In genomic region chr13:91154954-91155353, GRCh38 we compare ENCODE assay signal across 13 cellular contexts.
DNase-seq lines count a peak whose midpoint lies in the region; ATAC-seq, FAIRE-seq and TF ChIP-seq lines count a peak whose summit lies in the region.
"Had no signal": no experiment of that assay in that cellular context is flagged by ENCODE, and none has a peak within 500 bp of the region (broad histone marks: within the 10 kb centered on the region; RNA-seq: fewer than 3 reads in every experiment).

No MANE protein-coding gene starts in this region.

- intact Hi-C loops in Right ventricle myocardium inferior (cut with DNase I): no loop called here
- intact Hi-C loops in left ventricle myocardium inferior (cut with micrococcal nuclease): no loop called here
- intact Hi-C loops in K562 (cut with micrococcal nuclease): no loop called here

- H4K20me1 ChIP-seq in K562 (replicated peaks; ENCODE audit: control insufficient read depth, insufficient read depth, low read length): no peaks in the 10 kb centered on the region

- no peak overlapping the region for H3K27ac ChIP-seq in left ventricle myocardium inferior (replicated peaks)
- no peak overlapping the region for H3K27ac ChIP-seq in K562 (ENCODE audit: extremely low read depth, low read depth, low read length)
- H3K27ac ChIP-seq: 22Rv1, testis had no signal

- no peak for FAIRE-seq in K562 (lab: Jason Lieb, UNC)

- no peaks in the 10 kb centered on the region for H3K36me3 Mint-ChIP-seq in stimulated activated naive B cell treated with anti-CD40 and anti-IgM and Interleukin-4, amounts not matched to agents 10 μg/mL and 1 μg/mL and 100 μg/mL, for 72 hours
- no peaks in the 10 kb centered on the region for H3K36me3 Mint-ChIP-seq in naive thymus-derived CD8-positive, alpha-beta T cell

- no peak overlapping the region for H3K27ac Mint-ChIP-seq in stimulated activated naive B cell treated with anti-CD40 and anti-IgM and Interleukin-4, amounts not matched to agents 10 μg/mL and 1 μg/mL and 100 μg/mL, for 72 hours
- no peak overlapping the region for H3K27ac Mint-ChIP-seq in naive thymus-derived CD8-positive, alpha-beta T cell
- H3K27ac Mint-ChIP-seq: endodermal cell had no signal

- no peaks in the 10 kb centered on the region for H3K9me1 ChIP-seq in K562 (ENCODE audit: control insufficient read depth, insufficient read depth, low read length)

- H3K4me1 Mint-ChIP-seq in stimulated activated naive B cell treated with anti-CD40 and anti-IgM and Interleukin-4, amounts not matched to agents 10 μg/mL and 1 μg/mL and 100 μg/mL, for 72 hours: no peaks in the 10 kb centered on the region
- H3K4me1 Mint-ChIP-seq in naive thymus-derived CD8-positive, alpha-beta T cell: no peaks in the 10 kb centered on the region

- BruUV-seq in K562 (replicated peaks; lab: Mats Ljungman, UMichigan): no TSS peak

- POLR2A ChIA-PET in K562 (lab: Yijun Ruan, JAX): interaction anchor here (0.6 kb wide), 1 partner anchor 179 kb away, joined by 3 read pairs; no protein-coding TSS in a partner anchor
- POLR2A ChIA-PET in naive thymus-derived CD8-positive, alpha-beta T cell (lab: Charles Lee): no interaction called here

- TF ChIP-seq RAD21 in K562 (CRISPR knock-in tag; conservative IDR thresholded peaks at IDR 0.05 in 1 of 2, IDR thresholded peaks at IDR 0.05 in 1 of 2): no peak

- peak; percentile 68 for ATAC-seq in Right ventricle myocardium inferior
- ATAC-seq in HG03520 (IDR thresholded peaks at IDR 0.05; ENCODE audit: unreplicated experiment): peak; percentile 85
- ATAC-seq in K562: no peak
- peak; percentile 27 to 42 for ATAC-seq in stimulated activated naive B cell treated with anti-CD40 and anti-IgM and Interleukin-4, amounts not matched to agents 10 μg/mL and 1 μg/mL and 100 μg/mL, for 72 hours (replicated peaks)
- no peak for ATAC-seq in naive thymus-derived CD8-positive, alpha-beta T cell

- no peaks in the 10 kb centered on the region for H3K4me1 ChIP-seq in left ventricle myocardium inferior
- no peaks in the 10 kb centered on the region for H3K4me1 ChIP-seq in K562 (replicated peaks in 1 of 2; ENCODE audit: control insufficient read depth in 2 of 2, insufficient read depth in 2 of 2, low read length in 2 of 2)
- H3K4me1 ChIP-seq: testis had no signal

- no peaks in the 10 kb centered on the region for H3K79me2 ChIP-seq in K562 (ENCODE audit: control insufficient read depth, insufficient read depth, low read length)

- H3K9ac ChIP-seq in K562 (ENCODE audit: insufficient read depth in 1 of 2, low read depth in 2 of 2, low read length in 2 of 2): no peak overlapping the region

- no peaks in the 10 kb centered on the region for H3K9me3 ChIP-seq in left ventricle myocardium inferior (replicated peaks)
- 0 out of 2 replicates have a peak, but pooled peaks cover 2% of the 10 kb centered on the region for H3K9me3 ChIP-seq in K562 (replicated peaks; ENCODE audit: control insufficient read depth, insufficient read depth, low read depth, low read length)
- H3K9me3 ChIP-seq: testis had no signal

- no peak overlapping the region for H3K4me2 ChIP-seq in K562 (ENCODE audit: insufficient read depth, low read length)

- CTCF ChIA-PET in K562 (lab: Yijun Ruan, JAX; ENCODE audit: low intra/inter-chr PET ratio): no interaction called here

- no peak overlapping the region for H3K4me3 Mint-ChIP-seq in stimulated activated naive B cell treated with anti-CD40 and anti-IgM and Interleukin-4, amounts not matched to agents 10 μg/mL and 1 μg/mL and 100 μg/mL, for 72 hours
- H3K4me3 Mint-ChIP-seq in naive thymus-derived CD8-positive, alpha-beta T cell: peak overlapping the region in 1 of 10 donors; percentile 9
- H3K4me3 Mint-ChIP-seq: endodermal cell had no signal

- no peak for TF ChIP-seq EP300 in K562 (IDR thresholded peaks at IDR 0.05; ENCODE audit: low read length)

- TF ChIP-seq CTCF in left ventricle myocardium inferior (IDR thresholded peaks at IDR 0.05; ENCODE audit: borderline replicate concordance) (no peak), K562 (IDR thresholded peaks at IDR 0.05 in 2 of 3, conservative IDR thresholded peaks at IDR 0.05 in 1 of 3; ENCODE audit: insufficient read depth in 2 of 3, low read depth in 1 of 3, low read length in 3 of 3) (no peak)

- 0% methylated on average over 3 of the region's 3 CpGs for WGBS in K562 (ENCODE audit: insufficient coverage, low coverage, missing lambda C conversion rate)

- in situ Hi-C loops in K562 (cut with MboI): no loop called here

- H3K4me3 ChIP-seq in left ventricle myocardium inferior: no peak overlapping the region
- no peak overlapping the region for H3K4me3 ChIP-seq in K562
- H3K4me3 ChIP-seq: testis had no signal

- H3K9me3 Mint-ChIP-seq in stimulated activated naive B cell treated with anti-CD40 and anti-IgM and Interleukin-4, amounts not matched to agents 10 μg/mL and 1 μg/mL and 100 μg/mL, for 72 hours: no peaks in the 10 kb centered on the region
- H3K9me3 Mint-ChIP-seq in naive thymus-derived CD8-positive, alpha-beta T cell: peaks cover 0 to under 1% (median 0%) of the 10 kb centered on the region in 9 donors
- H3K9me3 Mint-ChIP-seq: endodermal cell had no signal

- no peaks in the 10 kb centered on the region for H3K36me3 ChIP-seq in left ventricle myocardium inferior
- H3K36me3 ChIP-seq in K562 (ENCODE audit: control insufficient read depth, insufficient read depth, low read length): no peaks in the 10 kb centered on the region

- H2AFZ ChIP-seq in K562 (ENCODE audit: low read depth, low read length): no peak overlapping the region

- H3K27me3 ChIP-seq in left ventricle myocardium inferior (ENCODE audit: low read depth): no peaks in the 10 kb centered on the region
- H3K27me3 ChIP-seq in K562 (ENCODE audit: control insufficient read depth in 2 of 2, insufficient read depth in 2 of 2, low read length in 2 of 2): no peaks in the 10 kb centered on the region
- H3K27me3 ChIP-seq: testis had no signal

- no peak for TF ChIP-seq POLR2A in K562 (conservative IDR thresholded peaks at IDR 0.05)

- DNase-seq in Right ventricle myocardium inferior (ENCODE audit: missing footprints) (no peak), left ventricle myocardium inferior (no peak), K562 (ENCODE audit: extremely low read depth in 1 of 4, low spot score in 3 of 4) (no peak)
- DNase-seq in stimulated activated naive B cell treated with anti-CD40 and anti-IgM and Interleukin-4, amounts not matched to agents 10 μg/mL and 1 μg/mL and 100 μg/mL, for 72 hours: no peak
- DNase-seq in activated CD8-positive, alpha-beta memory T cell treated with anti-CD3 and anti-CD28 coated beads, Interleukin-2, amount 50 U/mL, for 4 hours: no peak
- DNase-seq in central memory CD4-positive, alpha-beta T cell: no peak
- DNase-seq in naive thymus-derived CD8-positive, alpha-beta T cell: no peak
- DNase-seq: activated effector memory CD4-positive, alpha-beta T cell treated with anti-CD3 and anti-CD28 coated beads, Interleukin-2, amount 50 U/mL, for 16 hours; T-helper 1 cell; testis had no signal

- H3K27me3 Mint-ChIP-seq in stimulated activated naive B cell treated with anti-CD40 and anti-IgM and Interleukin-4, amounts not matched to agents 10 μg/mL and 1 μg/mL and 100 μg/mL, for 72 hours: peaks cover 0 to 8% of the 10 kb centered on the region in 2 donors
- H3K27me3 Mint-ChIP-seq in naive thymus-derived CD8-positive, alpha-beta T cell: peaks cover 5 to 14% (median 7%) of the 10 kb centered on the region in 5 donors

TF ChIP-seq in K562, 482 proteins besides CTCF, POLR2A, EP300 and RAD21:
- TF ChIP-seq SMC3 (conservative IDR thresholded peaks at IDR 0.05; ENCODE audit: insufficient read depth, low read depth, low read length): no peak
- no peak for TF ChIP-seq HOXB6 (CRISPR knock-in tag; IDR thresholded peaks at IDR 0.05; ENCODE audit: borderline replicate concordance)
- TF ChIP-seq DPF2 (IDR thresholded peaks at IDR 0.05): no peak
- TF ChIP-seq IRF2 (CRISPR knock-in tag; IDR thresholded peaks at IDR 0.05): 0 out of 2 replicates have a peak, but pooled peaks have one; percentile 45
- TF ChIP-seq XRCC5 (IDR thresholded peaks at IDR 0.05; ENCODE audit: low read depth, low read length): no peak

Comparison
In these comparisons a context has a peak if more than half of its experiments do, and no peak if none do; other contexts are left out.
1. ATAC-seq: peak in Right ventricle myocardium inferior (single experiment), HG03520 (single experiment) and stimulated activated naive B cell treated with anti-CD40 and anti-IgM and Interleukin-4, amounts not matched to agents 10 μg/mL and 1 μg/mL and 100 μg/mL, for 72 hours (2 of 2); none in K562 (single experiment) and naive thymus-derived CD8-positive, alpha-beta T cell (0 of 2).